Comparison of ENCODE assay signal across 23 cellular contexts in the genomic region with DNA sequence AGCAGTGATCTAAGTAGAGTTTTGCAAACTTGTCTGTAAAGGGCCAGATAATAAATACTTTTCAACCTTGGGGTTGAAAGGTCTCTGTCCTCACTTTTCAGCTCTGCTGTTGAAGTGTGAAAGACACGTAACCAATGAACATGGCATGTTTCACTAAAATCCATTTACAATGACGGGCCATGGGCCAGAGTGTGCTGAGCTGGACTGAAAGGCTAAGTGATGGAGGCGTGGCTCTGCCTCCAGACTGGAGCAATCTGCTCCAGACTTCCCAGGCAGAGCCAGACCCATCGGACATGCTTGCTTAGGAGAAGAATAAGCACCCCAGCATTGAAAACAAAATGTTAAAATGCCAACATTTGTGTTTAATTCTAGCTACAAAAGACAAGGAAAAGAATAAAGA. TPM values are rescaled to one million over a fixed set of nuclear protein-coding genes. Genes with fewer than 3 reads are reported as not detected.
DNase-seq lines count a peak whose midpoint lies in the region; ATAC-seq and TF ChIP-seq lines count a peak whose summit lies in the region.
"Had no signal": no experiment of that assay in that cellular context is flagged by ENCODE, and none has a peak within 500 bp of the region (broad histone marks: within the 10 kb centered on the region; RNA-seq: fewer than 3 reads in every experiment).

No MANE protein-coding gene starts in this region.

- intact Hi-C loops in activated naive CD4-positive, alpha-beta T cell treated with anti-CD3 and anti-CD28 coated beads for 36 hours (cut with micrococcal nuclease) = no loop called here

- H3K9me3 Mint-ChIP-seq in activated naive CD4-positive, alpha-beta T cell treated with anti-CD3 and anti-CD28 coated beads for 36 hours = no peaks in the 10 kb centered on the region
- H3K9me3 Mint-ChIP-seq in H9 (no peaks in the 10 kb centered on the region), endodermal cell (no peaks in the 10 kb centered on the region)
- H3K9me3 Mint-ChIP-seq: CD8-positive, alpha-beta T cell had no signal

- H3K27ac Mint-ChIP-seq in activated naive CD4-positive, alpha-beta T cell treated with anti-CD3 and anti-CD28 coated beads for 36 hours = peak overlapping the region; percentile 26
- H3K27ac Mint-ChIP-seq in H9 (peak overlapping the region in 2 of 3 experiments; percentile 32 to 37; a peak in 2 of 7 replicates), endodermal cell (no peak overlapping the region)
- H3K27ac Mint-ChIP-seq: B cell; CD8-positive, alpha-beta T cell had no signal

- no peak overlapping the region for H2AFZ ChIP-seq in H9 (ENCODE audit: low read length)
- H2AFZ ChIP-seq: GM23248 had no signal

- no peaks in the 10 kb centered on the region for H3K23me2 ChIP-seq in H9 (ENCODE audit: insufficient read length, low read depth, low read length, poor library complexity, severe bottlenecking)

- no peak for ATAC-seq in GM21717 (IDR thresholded peaks at IDR 0.05; ENCODE audit: unreplicated experiment)
- ATAC-seq: CD8-positive, alpha-beta T cell; HCT116; HepG2 had no signal

- H3K56ac ChIP-seq in H9 (ENCODE audit: insufficient read length, low read depth, low read length) = no peak overlapping the region

- H2BK15ac ChIP-seq in H9 (ENCODE audit: low read depth, low read length) = no peak overlapping the region

- no peak for DNase-seq in activated naive CD4-positive, alpha-beta T cell treated with anti-CD3 and anti-CD28 coated beads for 36 hours
- no peak for DNase-seq in activated naive CD4-positive, alpha-beta T cell treated with Interleukin-2 at 50 U/mL for 16 hours
- DNase-seq in H9 (no peak), endodermal cell (no peak), pons (ENCODE audit: low spot score) (peak; percentile 15), NCI-H187 treated with DMSO at 0.1 percent for 48 hours (lab: John Stamatoyannopoulos, UW) (no peak)
- DNase-seq in activated CD4-positive, CD25-positive, alpha-beta regulatory T cell (lab: John Stamatoyannopoulos, UW) = no peak
- DNase-seq: Calu3; CD8-positive, alpha-beta T cell; GF-D8; GM23248; KBM-7; NCI-H1105 treated with DMSO at 0.1 percent for 48 hours; NCI-H1694 treated with DMSO at 0.1 percent for 48 hours; NCI-H2107; NCI-H2227 treated with DMSO at 0.1 percent for 48 hours; NCI-H510A treated with DMSO at 0.1 percent for 48 hours; NCI-H774; SHP77 treated with DMSO at 0.1 percent for 48 hours had no signal

- peaks cover 24% of the 10 kb centered on the region for H3K4me1 Mint-ChIP-seq in activated naive CD4-positive, alpha-beta T cell treated with anti-CD3 and anti-CD28 coated beads for 36 hours (ENCODE audit: low read depth)
- H3K4me1 Mint-ChIP-seq in H9 (peaks cover 6 to 15% of the 10 kb centered on the region in 2 experiments), endodermal cell (peaks cover 8% of the 10 kb centered on the region)
- H3K4me1 Mint-ChIP-seq: B cell had no signal

- H3K27ac ChIP-seq in H9 (ENCODE audit: insufficient read length, low read depth, low read length) = no peak overlapping the region
- H3K27ac ChIP-seq in endodermal cell (ENCODE audit: low read depth, low read length) = peak overlapping the region; percentile 32
- H3K27ac ChIP-seq: GM23248 had no signal

- H3K4me3 ChIP-seq in endodermal cell (ENCODE audit: low read length) = no peak overlapping the region
- H3K4me3 ChIP-seq: GM23248 had no signal

- H3K18ac ChIP-seq in H9 (ENCODE audit: insufficient read length, low read depth, low read length) = no peak overlapping the region

- H3K9ac ChIP-seq in H9 (ENCODE audit: extremely low read depth, insufficient read length, low read length) (no peak overlapping the region), endodermal cell (ENCODE audit: extremely low read depth, low read length, poor library complexity, severe bottlenecking) (no peak overlapping the region)
- H3K9ac ChIP-seq: GM23248 had no signal

- H3T11ph ChIP-seq in H9 (ENCODE audit: low read length) = no peak overlapping the region

- no peak overlapping the region for H3K4ac ChIP-seq in H9 (ENCODE audit: low read depth, low read length)

- no peak overlapping the region for H3K14ac ChIP-seq in H9 (ENCODE audit: insufficient read depth, low read length)

- CTCF ChIA-PET in activated naive CD4-positive, alpha-beta T cell treated with anti-CD3 and anti-CD28 coated beads for 36 hours (lab: Charles Lee) = no interaction called here

- peaks cover 68% of the 10 kb centered on the region for H3K36me3 ChIP-seq in endodermal cell (ENCODE audit: control insufficient read depth, insufficient read depth, low read length)

- H2BK120ac ChIP-seq in H9 (ENCODE audit: low read depth, low read length, poor library complexity, severe bottlenecking) = no peak overlapping the region

- no peak overlapping the region for H2AK5ac ChIP-seq in H9 (ENCODE audit: insufficient read length, low read length)

- no peaks in the 10 kb centered on the region for H3K9me3 ChIP-seq in H9 (ENCODE audit: control insufficient read depth, low read depth, low read length)
- no peaks in the 10 kb centered on the region for H3K9me3 ChIP-seq in endodermal cell (ENCODE audit: control insufficient read depth, low read length)

- no peak overlapping the region for H4K8ac ChIP-seq in H9 (replicated peaks; ENCODE audit: insufficient read length, low read depth, low read length)

- H4K91ac ChIP-seq in H9 (ENCODE audit: insufficient read length, low read depth, low read length) = no peak overlapping the region

- no peaks in the 10 kb centered on the region for H3K27me3 Mint-ChIP-seq in activated naive CD4-positive, alpha-beta T cell treated with anti-CD3 and anti-CD28 coated beads for 36 hours (ENCODE audit: low read depth)
- H3K27me3 Mint-ChIP-seq in H9 (ENCODE audit: low read depth) (no peaks in the 10 kb centered on the region), endodermal cell (ENCODE audit: insufficient read depth) (no peaks in the 10 kb centered on the region)
- H3K27me3 Mint-ChIP-seq: B cell had no signal

- no CpG with 5 or more reads among the region's 4 CpGs for WGBS in H9 (ENCODE audit: extremely low coverage, insufficient read length, low lambda C conversion rate)
- WGBS in endodermal cell (ENCODE audit: insufficient coverage in 1 of 2, insufficient read length in 1 of 2), 2 experiments = 93 to 96% methylated on average over 3 to 4 of the region's 4 CpGs

- no peaks in the 10 kb centered on the region for H3K79me1 ChIP-seq in H9 (ENCODE audit: insufficient read depth, low read depth, low read length, poor library complexity, severe bottlenecking)

- H3K23ac ChIP-seq in H9 (ENCODE audit: insufficient read length, low read depth, low read length) = no peak overlapping the region

- H3K36me3 Mint-ChIP-seq in activated naive CD4-positive, alpha-beta T cell treated with anti-CD3 and anti-CD28 coated beads for 36 hours (ENCODE audit: low read depth) = peaks cover 20% of the 10 kb centered on the region
- H3K36me3 Mint-ChIP-seq in H9 (ENCODE audit: insufficient read depth in 1 of 3, low read depth in 3 of 3) (peaks cover 19 to 50% (median 39%) of the 10 kb centered on the region in 3 experiments), endodermal cell (ENCODE audit: low read depth) (peaks cover 44% of the 10 kb centered on the region)

- no peak overlapping the region for H3K4me3 Mint-ChIP-seq in activated naive CD4-positive, alpha-beta T cell treated with anti-CD3 and anti-CD28 coated beads for 36 hours
- H3K4me3 Mint-ChIP-seq in H9 (no peak overlapping the region), endodermal cell (no peak overlapping the region)
- H3K4me3 Mint-ChIP-seq: B cell; CD8-positive, alpha-beta T cell had no signal

- H4K5ac ChIP-seq in H9 (ENCODE audit: insufficient read length, low read depth, low read length) = no peak overlapping the region

- no peak overlapping the region for H3K4me2 ChIP-seq in H9 (ENCODE audit: insufficient read depth, insufficient read length, low read length)

- no peaks in the 10 kb centered on the region; the same call in 1 of the 2 replicates for H3K4me1 ChIP-seq in H9 (ENCODE audit: insufficient read depth, low read length)
- peaks cover 1% of the 10 kb centered on the region for H3K4me1 ChIP-seq in endodermal cell (ENCODE audit: control insufficient read depth, insufficient read depth, low read length)

- H3K27me3 ChIP-seq in H9 (ENCODE audit: insufficient read depth, low read length) = no peaks in the 10 kb centered on the region
- H3K27me3 ChIP-seq in endodermal cell (ENCODE audit: control insufficient read depth, insufficient read depth, low read length, poor library complexity, severe bottlenecking) = no peaks in the 10 kb centered on the region

- H2BK5ac ChIP-seq in H9 (ENCODE audit: insufficient read length, low read length) = no peak overlapping the region

- H2BK20ac ChIP-seq in H9 (ENCODE audit: low read depth, low read length, poor library complexity, severe bottlenecking) = no peak overlapping the region

- no peaks in the 10 kb centered on the region for H3K79me2 ChIP-seq in H9 (ENCODE audit: insufficient read depth, low read length)

- no peak overlapping the region for H2BK12ac ChIP-seq in H9 (ENCODE audit: insufficient read length, low read depth, low read length)

- TF ChIP-seq CTCF in H9 (conservative IDR thresholded peaks at IDR 0.05) (no peak), endodermal cell (conservative IDR thresholded peaks at IDR 0.05) (no peak)

- H4K20me1 ChIP-seq in H9 (ENCODE audit: control insufficient read depth, insufficient read depth, insufficient read length) = no peaks in the 10 kb centered on the region

RNA-seq across cellular contexts. Expression of a gene that starts 41.4 kb away (rescaled TPM):
- total RNA-seq in activated naive CD4-positive, alpha-beta T cell treated with anti-CD3 and anti-CD28 coated beads for 36 hours = 10 to 100 TPM; 41.9 to 43.1 TPM
- total RNA-seq in H9 (2021) (59.1 and 60.5 TPM in 2 replicates), endodermal cell (10 to 100 TPM; 56.3 to 59.5 TPM)
- polyA plus RNA-seq in endodermal cell (2013, experiment 1 of 2) = 61.7 TPM
- polyA plus RNA-seq in endodermal cell (2013, experiment 2 of 2) = 57.4 TPM

RNA-seq across cellular contexts. Expression of a gene that starts 55.5 kb away (rescaled TPM):
- 1 to 10 TPM; 4.8 to 5.3 TPM for total RNA-seq in activated naive CD4-positive, alpha-beta T cell treated with anti-CD3 and anti-CD28 coated beads for 36 hours
- total RNA-seq in H9 (2021) = 2.3 and 3.1 TPM in 2 replicates
- 1 to 10 TPM; 1.3 to 1.9 TPM for total RNA-seq in endodermal cell
- polyA plus RNA-seq in endodermal cell (2013, experiment 1 of 2) = 2.4 TPM
- 4.2 TPM for polyA plus RNA-seq in endodermal cell (2013, experiment 2 of 2)
